In the genomic region with DNA sequence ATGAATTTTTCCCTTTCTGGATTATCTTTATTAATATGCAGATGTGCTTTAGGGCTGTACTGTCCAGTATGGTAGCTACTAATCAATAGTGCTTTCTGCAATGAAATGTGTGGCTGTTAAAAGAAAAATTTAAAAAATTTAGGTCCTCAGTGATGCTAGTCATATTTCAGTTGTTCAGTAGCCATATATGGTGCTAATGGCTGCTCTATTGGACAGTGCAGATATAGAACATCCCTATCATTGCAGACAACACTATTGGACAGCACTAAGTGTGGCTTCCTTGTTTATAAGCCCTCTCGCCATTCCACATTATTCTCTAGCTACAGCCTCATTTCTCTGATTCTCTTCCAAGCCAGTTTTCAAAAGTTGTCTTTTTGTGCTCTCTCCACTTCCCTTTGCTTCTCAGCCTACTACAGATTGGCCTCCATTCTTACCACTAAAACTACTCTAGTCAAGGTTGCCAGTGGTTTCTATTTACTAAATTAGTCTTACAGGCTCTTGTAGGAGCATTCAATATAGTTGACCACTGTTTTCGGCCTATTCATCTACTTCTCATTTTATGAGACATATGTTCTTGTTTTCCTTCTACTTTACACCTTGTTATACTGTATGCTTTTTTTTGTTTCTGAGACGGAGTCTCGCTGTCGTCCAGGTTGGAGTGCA, we compare ENCODE assay signal across 25 cellular contexts. TPM values are rescaled to one million over a fixed set of nuclear protein-coding genes. Genes with fewer than 3 reads are reported as not detected.
DNase-seq lines count a peak whose midpoint lies in the region; ATAC-seq, FAIRE-seq and TF ChIP-seq lines count a peak whose summit lies in the region.
"Had no signal": no experiment of that assay in that cellular context is flagged by ENCODE, and none has a peak within 500 bp of the region (broad histone marks: within the 10 kb centered on the region; RNA-seq: fewer than 3 reads in every experiment).

No MANE protein-coding gene starts in this region.

- TF ChIP-seq POLR2A in GM12878 (IDR thresholded peaks at IDR 0.05; ENCODE audit: low read depth, low read length): no peak

- H3K27ac Mint-ChIP-seq in Calu3 (ENCODE audit: unreplicated experiment): peak overlapping the region; percentile 46
- H3K27ac Mint-ChIP-seq: activated naive CD4-positive, alpha-beta T cell treated with anti-CD3 and anti-CD28 coated beads, Interleukin-2, amount 50 U/mL, for 24 hours; dendritic cell treated with granulocyte-macrophage colony-stimulating factor and Interleukin-4, amounts not matched to agents 40 ng/mL and 50 ng/mL, for 4 days; neural progenitor cell; stimulated activated naive CD8-positive, alpha-beta T cell treated with anti-CD3 and anti-CD28 coated beads, Interleukin-15, amount 100 ng/mL, for 72 hours had no signal

- SMC1A ChIA-PET in GM12878 (lab: Charles Lee; ENCODE audit: uncharacterized antibody, unreplicated experiment): interaction anchor here (1.0 to 3.1 kb wide), 8 partner anchors 8 to 50 kb away, joined by 3 to 18 read pairs (median 8); no protein-coding TSS in a partner anchor

- H3K79me2 ChIP-seq in GM12878 (ENCODE audit: control insufficient read depth, insufficient read depth, low read length): peaks cover 92% of the 10 kb centered on the region

- no peaks in the 10 kb centered on the region for H3K9me3 Mint-ChIP-seq in Calu3 (ENCODE audit: low read depth, unreplicated experiment)
- H3K9me3 Mint-ChIP-seq: activated naive CD4-positive, alpha-beta T cell treated with anti-CD3 and anti-CD28 coated beads, Interleukin-2, amount 50 U/mL, for 24 hours; endodermal cell had no signal

- no peaks in the 10 kb centered on the region for H3K27me3 Mint-ChIP-seq in Calu3 (ENCODE audit: unreplicated experiment)
- H3K27me3 Mint-ChIP-seq: activated naive CD4-positive, alpha-beta T cell treated with anti-CD3 and anti-CD28 coated beads, Interleukin-2, amount 50 U/mL, for 24 hours; brain; dendritic cell treated with granulocyte-macrophage colony-stimulating factor and Interleukin-4, amounts not matched to agents 40 ng/mL and 50 ng/mL, for 4 days; stimulated activated naive CD8-positive, alpha-beta T cell treated with anti-CD3 and anti-CD28 coated beads, Interleukin-15, amount 100 ng/mL, for 72 hours had no signal

- no peak for TF ChIP-seq RAD21 in GM12878 (IDR thresholded peaks at IDR 0.05; ENCODE audit: insufficient read depth, low read depth, low read length)

- peaks cover 0 to 7% of the 10 kb centered on the region in 2 experiments for H3K36me3 ChIP-seq in GM12878 (ENCODE audit: control insufficient read depth in 2 of 2, insufficient read depth in 2 of 2, low read length in 1 of 2)
- H3K36me3 ChIP-seq: thyroid gland had no signal

- H3K27ac ChIP-seq in GM12878 (ENCODE audit: control insufficient read depth, insufficient read depth): peak overlapping the region; percentile 9; the same call in 1 of the 2 replicates
- H3K27ac ChIP-seq: esophagus muscularis mucosa, neural progenitor cell, thyroid gland had no signal

- BruUV-seq in Calu3 (replicated peaks; lab: Mats Ljungman, UMichigan) (no TSS peak), GM12878 (replicated peaks; lab: Mats Ljungman, UMichigan) (no TSS peak)

- H3K4me3 ChIP-seq in GM12878: no peak overlapping the region
- H3K4me3 ChIP-seq: esophagus muscularis mucosa, neural progenitor cell, thyroid gland had no signal

- in situ Hi-C loops in GM12878 (cut with MboI): no loop called here

- peaks cover 7% of the 10 kb centered on the region for H3K9me3 ChIP-seq in GM12878 (replicated peaks; ENCODE audit: control insufficient read depth, insufficient read depth, low read length)
- H3K9me3 ChIP-seq: thyroid gland had no signal

- H3K4me2 ChIP-seq in GM12878 (ENCODE audit: control insufficient read depth, insufficient read depth): peak overlapping the region; percentile 21; the same call in 1 of the 2 replicates
- H3K4me2 ChIP-seq: neural progenitor cell had no signal

- 20% methylated on average over 5 of the region's 5 CpGs for WGBS in GM12878 (ENCODE audit: insufficient coverage, insufficient replicate concordance, low lambda C conversion rate, missing lambda C conversion rate)

- no peak overlapping the region for H3K4me3 Mint-ChIP-seq in Calu3 (ENCODE audit: low read depth, unreplicated experiment)
- H3K4me3 Mint-ChIP-seq: activated naive CD4-positive, alpha-beta T cell treated with anti-CD3 and anti-CD28 coated beads, Interleukin-2, amount 50 U/mL, for 24 hours; dendritic cell treated with granulocyte-macrophage colony-stimulating factor and Interleukin-4, amounts not matched to agents 40 ng/mL and 50 ng/mL, for 4 days; endodermal cell; neural progenitor cell; stimulated activated naive CD8-positive, alpha-beta T cell treated with anti-CD3 and anti-CD28 coated beads, Interleukin-15, amount 100 ng/mL, for 72 hours had no signal

- POLR2A ChIA-PET in GM12878 (lab: Charles Lee): interaction anchor here (0.6 to 2.8 kb wide), 8 partner anchors 12 to 90 kb away, joined by 3 to 11 read pairs (median 4); no protein-coding TSS in a partner anchor

- peaks cover 18% of the 10 kb centered on the region for H3K36me3 Mint-ChIP-seq in Calu3 (ENCODE audit: insufficient read depth, unreplicated experiment)

- no peak overlapping the region for H3K9ac ChIP-seq in GM12878 (ENCODE audit: control insufficient read depth, insufficient read depth, low read length)
- H3K9ac ChIP-seq: neural progenitor cell had no signal

- intact Hi-C loops in Calu3 (cut with micrococcal nuclease; ENCODE audit: unreplicated experiment): no loop called here
- intact Hi-C loops in GM12878 (cut with micrococcal nuclease; ENCODE audit: unreplicated experiment): no loop called here

- no peak for FAIRE-seq in GM12878 (lab: Jason Lieb, UNC)
- FAIRE-seq: keratinocyte, small intestine had no signal

- ATAC-seq in GM18868 (IDR thresholded peaks at IDR 0.05; ENCODE audit: unreplicated experiment) (peak; percentile 48), HG02885 (IDR thresholded peaks at IDR 0.05; ENCODE audit: poor library complexity, unreplicated experiment) (peak; percentile 52), GM12878 (peak; percentile 87)
- ATAC-seq: Panc1; stimulated activated naive CD8-positive, alpha-beta T cell treated with anti-CD3 and anti-CD28 coated beads, Interleukin-15, amount 100 ng/mL, for 72 hours had no signal

- TF ChIP-seq CTCF in Calu3 (IDR thresholded peaks at IDR 0.05; ENCODE audit: unreplicated experiment) (no peak), GM12878 (IDR thresholded peaks at IDR 0.05 in 2 of 3, conservative IDR thresholded peaks at IDR 0.05 in 1 of 3; ENCODE audit: control insufficient read depth in 2 of 3, extremely low read depth in 1 of 3, insufficient read depth in 1 of 3, low read depth in 3 of 3, low read length in 3 of 3) (no peak)

- DNase-seq in Calu3 (no peak), GM12878 (ENCODE audit: low read depth, low spot score) (no peak), activated gamma-delta T cell (lab: John Stamatoyannopoulos, UW) (no peak), DMS 273 treated with DMSO at 0.1 percent for 48 hours (lab: John Stamatoyannopoulos, UW) (no peak)
- DNase-seq in stimulated activated CD4-positive, alpha-beta T cell treated with anti-CD3 and anti-CD28 coated beads, Interleukin-12 subunit alpha, Interleukin-12 subunit beta, amount 100 ng/mL, for 4 hours: no peak
- DNase-seq: amniotic stem cell; DMS153; endodermal cell; foreskin fibroblast; head of caudate nucleus; NCI-H146; NCI-H748 treated with DMSO at 0.1 percent for 48 hours; small intestine; stimulated activated CD4-positive, alpha-beta T cell treated with anti-CD3 and anti-CD28 coated beads, Interleukin-2, amount 100 ng/mL, for 24 hours; stimulated activated naive CD8-positive, alpha-beta T cell treated with anti-CD3 and anti-CD28 coated beads, Interleukin-15, amount 100 ng/mL, for 72 hours; thyroid gland had no signal

- H3K4me1 Mint-ChIP-seq in Calu3 (ENCODE audit: low read depth, unreplicated experiment): peaks cover 21% of the 10 kb centered on the region
- H3K4me1 Mint-ChIP-seq: neural progenitor cell had no signal

- H2AFZ ChIP-seq in GM12878 (ENCODE audit: control insufficient read depth, low read depth, low read length): no peak overlapping the region
- H2AFZ ChIP-seq: neural progenitor cell had no signal

- TF ChIP-seq EP300 in GM12878 (IDR thresholded peaks at IDR 0.05; ENCODE audit: borderline replicate concordance in 1 of 2, control insufficient read depth in 1 of 2, low read depth in 2 of 2, low read length in 2 of 2): no peak

- RAD21 ChIA-PET in GM12878 (lab: Charles Lee; ENCODE audit: unreplicated experiment): interaction anchor here (1.0 to 2.2 kb wide), 5 partner anchors 8 to 23 kb away, joined by 4 to 6 read pairs (median 5); no protein-coding TSS in a partner anchor

- H3K4me1 ChIP-seq in GM12878 (ENCODE audit: control insufficient read depth, insufficient read depth, low read length): peaks cover 11% of the 10 kb centered on the region
- H3K4me1 ChIP-seq: neural progenitor cell had no signal

- H3K27me3 ChIP-seq in GM12878 (replicated peaks in 1 of 2; ENCODE audit: control insufficient read depth in 2 of 2, insufficient read depth in 2 of 2, low read length in 1 of 2): no peaks in the 10 kb centered on the region
- H3K27me3 ChIP-seq: esophagus muscularis mucosa, neural progenitor cell, thyroid gland had no signal

- H4K20me1 ChIP-seq in GM12878 (ENCODE audit: control insufficient read depth, insufficient read depth): no peaks in the 10 kb centered on the region; the same call in 1 of the 2 replicates

- CTCF ChIA-PET in Calu3 (lab: Charles Lee) (no interaction called here), GM12878 (lab: Yijun Ruan, JAX) (interaction anchor here (0.6 to 1.9 kb wide), 7 partner anchors 17 to 133 kb away, joined by 3 to 7 read pairs (median 3); no protein-coding TSS in a partner anchor)

RNA-seq across cellular contexts. Expression of gene MAPK6, which starts 9.5 kb away (rescaled TPM):
- total RNA-seq in Calu3 (2022) (28.4 and 35.9 TPM in 2 replicates), GM12878 (2014; rRNA removed) (52.6 and 59.6 TPM in 2 replicates), GM12878 (2014; rRNA removed; fragmentation: Illumina TruSeq; extraction: Trizol) (69.8 and 71.0 TPM in 2 replicates), GM12878 (2021) (72.6 TPM in 2 replicates)
- total RNA-seq in GM12878 (2013; cell fraction: nucleolus; rRNA removed): 80.8 and 88.1 TPM in 2 replicates
- 24.7 TPM for polyA plus RNA-seq in GM12878 (2011; ENCODE audit: low read depth)
- polyA plus RNA-seq in GM12878 (2011; rRNA removed) (100 and 162 TPM in 2 replicates), GM12878 (2014; fragmentation: Illumina TruSeq; extraction: Trizol) (62.6 and 76.2 TPM in 2 replicates), GM12878 (2014; fragmentation: Nextera tagmentation; extraction: Ambion mirVana) (10 to 100 TPM; 20.6 to 23.4 TPM), GM12878 (2014; rRNA removed) (28.0 and 35.6 TPM in 2 replicates), GM12878 (2016; fragmentation: Nextera tagmentation; extraction: Ambion mirVana) (10 to 100 TPM; 47.5 to 52.5 TPM)
- polyA plus RNA-seq in GM12878 (2011; cell fraction: cytosol; rRNA removed): 32.0 and 38.4 TPM in 2 replicates
- 28.7 and 36.7 TPM in 2 replicates for polyA plus RNA-seq in GM12878 (2011; cell fraction: nucleus; rRNA removed)
- 24.5 and 34.8 TPM in 2 replicates for polyA plus RNA-seq in GM12878 (2012)
- polyA minus RNA-seq in GM12878 (2011; rRNA and poly(A)+ RNA removed): 77.4 and 116 TPM in 2 replicates
- polyA minus RNA-seq in GM12878 (2011; cell fraction: cytosol; rRNA and poly(A)+ RNA removed): 37.0 and 41.8 TPM in 2 replicates
- polyA minus RNA-seq in GM12878 (2011; cell fraction: nucleus; rRNA and poly(A)+ RNA removed): 19.3 and 25.4 TPM in 2 replicates

RNA-seq across cellular contexts. Expression of gene LEO1, which starts 57.0 kb away (rescaled TPM):
- total RNA-seq in Calu3 (2022): 21.3 and 22.5 TPM in 2 replicates
- 71.0 and 71.5 TPM in 2 replicates for total RNA-seq in GM12878 (2013; cell fraction: nucleolus; rRNA removed)
- 23.7 and 28.6 TPM in 2 replicates for total RNA-seq in GM12878 (2014; rRNA removed)
- total RNA-seq in GM12878 (2014; rRNA removed; fragmentation: Illumina TruSeq; extraction: Trizol): 45.1 and 46.1 TPM in 2 replicates
- total RNA-seq in GM12878 (2021): 23.0 and 23.6 TPM in 2 replicates
- 14.7 TPM for polyA plus RNA-seq in GM12878 (2011; ENCODE audit: low read depth)
- polyA plus RNA-seq in GM12878 (2011; rRNA removed): 13.6 and 15.8 TPM in 2 replicates
- polyA plus RNA-seq in GM12878 (2011; cell fraction: cytosol; rRNA removed): 3.6 and 4.8 TPM in 2 replicates
- 5.4 and 8.5 TPM in 2 replicates for polyA plus RNA-seq in GM12878 (2011; cell fraction: nucleus; rRNA removed)
- 18.5 and 23.9 TPM in 2 replicates for polyA plus RNA-seq in GM12878 (2012)
- polyA plus RNA-seq in GM12878 (2014; fragmentation: Illumina TruSeq; extraction: Trizol): 50.6 and 62.8 TPM in 2 replicates
- 10 to 100 TPM; 29.5 to 35.2 TPM for polyA plus RNA-seq in GM12878 (2014; fragmentation: Nextera tagmentation; extraction: Ambion mirVana)
- 23.8 and 25.8 TPM in 2 replicates for polyA plus RNA-seq in GM12878 (2014; rRNA removed)
- 10 to 100 TPM; 45.6 to 47.8 TPM for polyA plus RNA-seq in GM12878 (2016; fragmentation: Nextera tagmentation; extraction: Ambion mirVana)
- 9.0 and 9.4 TPM in 2 replicates for polyA minus RNA-seq in GM12878 (2011; rRNA and poly(A)+ RNA removed)
- polyA minus RNA-seq in GM12878 (2011; cell fraction: cytosol; rRNA and poly(A)+ RNA removed): 5.3 and 6.5 TPM in 2 replicates
- polyA minus RNA-seq in GM12878 (2011; cell fraction: nucleus; rRNA and poly(A)+ RNA removed): 5.7 and 7.3 TPM in 2 replicates
